8 cellular contexts compared by ENCODE assay signal in genomic region chr14:50038398-50039119, GRCh38.
DNase-seq lines count a peak whose midpoint lies in the region; ATAC-seq and TF ChIP-seq lines count a peak whose summit lies in the region.

No MANE protein-coding gene starts in this region.

- peak; percentile 67 for ATAC-seq in GM19372 (IDR thresholded peaks at IDR 0.05; ENCODE audit: low read depth, unreplicated experiment)
- peak; percentile 81 for ATAC-seq in HG03354 (IDR thresholded peaks at IDR 0.05; ENCODE audit: poor library complexity, severe bottlenecking, unreplicated experiment)
- ATAC-seq in sciatic nerve = peak; percentile 42

- H3K9me3 Mint-ChIP-seq in CD14-positive monocyte = peaks cover 0 to 3% (median 0%) of the 10 kb centered on the region in 7 donors

- TF ChIP-seq CTCF in CD14-positive monocyte (IDR thresholded peaks at IDR 0.05) (peak; percentile 35), epithelial cell of esophagus (IDR thresholded peaks at IDR 0.05; ENCODE audit: insufficient read depth, low read depth, low read length, missing control alignments) (no peak)

- peak overlapping the region; percentile 99 to 100 (median 100) for H3K27ac Mint-ChIP-seq in CD14-positive monocyte

- peaks cover 10 to 12% of the 10 kb centered on the region in 2 donors for H3K36me3 Mint-ChIP-seq in CD14-positive monocyte

- H3K27me3 Mint-ChIP-seq in CD14-positive monocyte (ENCODE audit: low read depth in 3 of 3) = peaks cover 0 to 2% (median 0%) of the 10 kb centered on the region in 3 donors

- intact Hi-C loops in CD14-positive monocyte (cut with micrococcal nuclease) (loop anchor here (5.0 to 10.0 kb wide), 4 partner anchors 36 to 171 kb away; no protein-coding TSS in a partner anchor), sciatic nerve (cut with DNase I) (no loop called here)

- peak; percentile 94 for DNase-seq in CD14-positive monocyte (ENCODE audit: low spot score)
- DNase-seq in T-helper 22 cell (ENCODE audit: low read depth) = peak; percentile 14
- DNase-seq in epithelial cell of esophagus (ENCODE audit: low read depth) = peak; percentile 99
- no peak for DNase-seq in sciatic nerve (ENCODE audit: low spot score)
- no peak for DNase-seq in NCI-H1092 treated with DMSO at 0.1 percent for 48 hours (lab: John Stamatoyannopoulos, UW)
- DNase-seq in cortex of kidney (lab: John Stamatoyannopoulos, UW) = no peak

- no peak overlapping the region for H3K4me3 ChIP-seq in epithelial cell of esophagus (ENCODE audit: low read length)

- H3K4me1 Mint-ChIP-seq in CD14-positive monocyte = peaks cover 45% of the 10 kb centered on the region

- peak overlapping the region in 1 of 2 donors; percentile 28 for H3K4me3 Mint-ChIP-seq in CD14-positive monocyte

Comparison
In these comparisons a context has a peak if more than half of its experiments do, and no peak if none do; other contexts are left out.
1. DNase-seq: peak in CD14-positive monocyte (single experiment), T-helper 22 cell (single experiment) and epithelial cell of esophagus (single experiment); none in sciatic nerve (single experiment), NCI-H1092 treated with DMSO at 0.1 percent for 48 hours (single experiment) and cortex of kidney (single experiment).
2. Peak in every context shown above with its lines, with median percentiles within 50 percentile points of each other: ATAC-seq.